ENCODE assay signal across 7 cellular contexts in the genomic region with DNA sequence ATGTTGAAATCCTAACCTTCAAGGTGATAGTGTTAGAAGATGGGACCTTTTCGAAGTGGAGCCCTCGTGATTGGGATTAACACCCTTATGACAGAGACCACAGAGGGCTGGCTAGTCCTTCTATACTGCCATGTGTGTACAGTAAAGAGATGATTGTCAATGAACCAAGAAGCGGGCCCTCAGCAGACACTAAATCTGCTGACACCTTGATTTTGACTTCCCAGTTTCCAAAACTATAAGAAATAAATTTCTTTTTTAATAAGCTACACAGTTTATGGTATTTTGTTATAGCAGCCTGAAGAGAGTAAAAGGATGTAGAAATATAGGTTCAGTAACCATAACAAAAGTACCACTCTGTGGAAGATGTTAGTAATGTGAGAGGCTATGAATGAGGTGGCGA.
"Had no signal": no experiment of that assay in that cellular context is flagged by ENCODE, and none has a peak within 500 bp of the region (broad histone marks: within the 10 kb centered on the region; RNA-seq: fewer than 3 reads in every experiment).

No MANE protein-coding gene starts in this region.

- H3K4me3 Mint-ChIP-seq: H9 had no signal

- H3K27ac ChIP-seq: GM23248, KMS-11 had no signal

- H3K4me2 ChIP-seq: KMS-11 had no signal

- H2AFZ ChIP-seq: GM23248 had no signal

- H3K4me3 ChIP-seq: GM23248 had no signal

- FAIRE-seq: HTR-8/SVneo had no signal

- H3K4me1 Mint-ChIP-seq: H9 had no signal

- H3K9ac ChIP-seq: GM23248, KMS-11 had no signal

- H3K9me3 Mint-ChIP-seq: H9 had no signal

- DNase-seq: GM23248, GOT3, H9, HCEC 1CT, KBM-7 had no signal

- H3K27ac Mint-ChIP-seq: H9 had no signal
